In genomic region chr5:40401965-40402364, GRCh38 we compare ENCODE assay signal across 10 cellular contexts.
DNase-seq lines count a peak whose midpoint lies in the region; ATAC-seq lines count a peak whose summit lies in the region.
"Had no signal": no experiment of that assay in that cellular context is flagged by ENCODE, and none has a peak within 500 bp of the region (broad histone marks: within the 10 kb centered on the region; RNA-seq: fewer than 3 reads in every experiment).

No MANE protein-coding gene starts in this region.

- peaks cover 51 to 68% (median 65%) of the 10 kb centered on the region in 3 donors for H3K4me1 Mint-ChIP-seq in T-cell

- H3K36me3 ChIP-seq in adipocyte (ENCODE audit: control insufficient read depth, insufficient read depth, low read length, severe bottlenecking) = no peaks in the 10 kb centered on the region

- DNase-seq in HCEC 1CT (peak; percentile 42), T-cell (peak in 3 of 34 experiments; percentile 15 to 46 (median 34)), adipocyte (ENCODE audit: low read depth) (peak; percentile 48), A172 (ENCODE audit: low spot score) (no peak), HUDEP-2 (lab: John Stamatoyannopoulos, UW; ENCODE audit: unreplicated experiment in 76 of 76) (no peak), hippocampal formation (lab: John Stamatoyannopoulos, UW) (no peak), NCI-H1930 (lab: John Stamatoyannopoulos, UW) (no peak)
- peak; percentile 69 for DNase-seq in stimulated activated CD4-positive, alpha-beta T cell treated with anti-CD3 and anti-CD28 coated beads, Interleukin-15, amount 100 ng/mL, for 24 hours
- DNase-seq: NCI-H2029, SHP77 treated with DMSO at 0.1 percent for 48 hours had no signal

- peak in 3 of 4 experiments; percentile 39 to 63 (median 56) for ATAC-seq in T-cell (replicated peaks in 1 of 4)

- H3K9me3 ChIP-seq in adipocyte (ENCODE audit: control insufficient read depth, low read length) = no peaks in the 10 kb centered on the region

- POLR2A ChIA-PET in T-cell (lab: Charles Lee) = interaction anchor here (1.0 to 1.6 kb wide), 3 partner anchors 8 to 251 kb away, joined by 3 to 7 read pairs (median 5); no protein-coding TSS in a partner anchor

- CTCF ChIA-PET in T-cell (lab: Charles Lee) = interaction anchor here (0.6 to 2.1 kb wide), 5 partner anchors 9 to 35 kb away, joined by 3 to 6 read pairs (median 4); no protein-coding TSS in a partner anchor

- no peak overlapping the region for H3K4me3 Mint-ChIP-seq in T-cell

- H3K27me3 Mint-ChIP-seq in T-cell = no peaks in the 10 kb centered on the region

- peaks cover 2% of the 10 kb centered on the region for H3K36me3 Mint-ChIP-seq in T-cell

- peaks cover 26% of the 10 kb centered on the region for H3K4me1 ChIP-seq in adipocyte (ENCODE audit: control insufficient read depth, insufficient read depth, low read length)

- H3K4me3 ChIP-seq in adipocyte (ENCODE audit: low read length) = no peak overlapping the region

- peak overlapping the region; percentile 70 to 71 for H3K27ac Mint-ChIP-seq in T-cell

- no peak overlapping the region for H3K9ac ChIP-seq in adipocyte (ENCODE audit: low read length)

- H3K9me3 Mint-ChIP-seq in T-cell = no peaks in the 10 kb centered on the region

- no peaks in the 10 kb centered on the region for H3K27me3 ChIP-seq in adipocyte (replicated peaks; ENCODE audit: control insufficient read depth, insufficient read depth, low read length)

Comparison
In these comparisons a context has a peak if more than half of its experiments do, and no peak if none do; other contexts are left out.
1. DNase-seq: peak in HCEC 1CT (single experiment), adipocyte (single experiment) and stimulated activated CD4-positive, alpha-beta T cell treated with anti-CD3 and anti-CD28 coated beads, Interleukin-15, amount 100 ng/mL, for 24 hours (single experiment); none in A172 (single experiment), HUDEP-2 (0 of 76), hippocampal formation (0 of 2) and NCI-H1930 (0 of 2).